ENCODE assay signal across 26 cellular contexts in genomic region chr13:49026851-49027250, GRCh38. TPM values are rescaled to one million over a fixed set of nuclear protein-coding genes. Genes with fewer than 3 reads are reported as not detected.
DNase-seq lines count a peak whose midpoint lies in the region; ATAC-seq and TF ChIP-seq lines count a peak whose summit lies in the region.
"Had no signal": no experiment of that assay in that cellular context is flagged by ENCODE, and none has a peak within 500 bp of the region (broad histone marks: within the 10 kb centered on the region; RNA-seq: fewer than 3 reads in every experiment).

No MANE protein-coding gene starts in this region.

- no peak overlapping the region for H2AFZ ChIP-seq in ACC112 (ENCODE audit: low read length, unreplicated experiment)

- H3K27me3 ChIP-seq in ACC112 (ENCODE audit: insufficient read depth, low read length): no peaks in the 10 kb centered on the region
- H3K27me3 ChIP-seq: BLaER1 had no signal

- peaks cover 26% of the 10 kb centered on the region for H3K4me1 ChIP-seq in ACC112 (ENCODE audit: control insufficient read depth, insufficient read depth, low read length, unreplicated experiment)
- H3K4me1 ChIP-seq: BLaER1, HAP-1 had no signal

- no peak for TF ChIP-seq CTCF in HFFc6 (IDR thresholded peaks at IDR 0.05)
- TF ChIP-seq CTCF in choroid plexus epithelial cell (conservative IDR thresholded peaks at IDR 0.05; ENCODE audit: low read depth, low read length): no peak
- TF ChIP-seq CTCF in GM10266 (IDR thresholded peaks at IDR 0.05; ENCODE audit: control insufficient read depth, insufficient read depth, low read depth, missing control alignments): no peak

- H3K36me3 Mint-ChIP-seq in HFFc6 (ENCODE audit: low read depth): peaks cover 52% of the 10 kb centered on the region

- H3K27ac ChIP-seq in ACC112 (ENCODE audit: low read depth, low read length): peak overlapping the region; percentile 21; the same call in 1 of the 2 replicates
- H3K27ac ChIP-seq: A549, BLaER1, KMS-11 had no signal

- no peak for ATAC-seq in GM18909 (IDR thresholded peaks at IDR 0.05; ENCODE audit: poor library complexity, unreplicated experiment)
- ATAC-seq: A549, GM12878, PC-3 had no signal

- H3K79me2 ChIP-seq in ACC112 (ENCODE audit: control insufficient read depth, insufficient read depth, low read length, unreplicated experiment): peaks cover 11% of the 10 kb centered on the region

- H3K4me3 Mint-ChIP-seq in HFFc6: no peak overlapping the region
- H3K4me3 Mint-ChIP-seq: CD4-positive, alpha-beta T cell had no signal

- peaks cover 41% of the 10 kb centered on the region for H3K4me1 Mint-ChIP-seq in HFFc6 (ENCODE audit: low read depth)

- H3K4me3 ChIP-seq in ACC112 (ENCODE audit: low read depth, low read length) (no peak overlapping the region), choroid plexus epithelial cell (ENCODE audit: low read depth, low read length) (no peak overlapping the region)
- H3K4me3 ChIP-seq: A549, BLaER1, GM12878, HAP-1 had no signal

- H3K27ac Mint-ChIP-seq in HFFc6: peak overlapping the region; percentile 2; the same call in 1 of the 2 replicates
- H3K27ac Mint-ChIP-seq: CD4-positive, alpha-beta T cell had no signal

- no peak for DNase-seq in HFFc6
- DNase-seq in choroid plexus epithelial cell (ENCODE audit: low read depth): peak; percentile 59
- DNase-seq in iris pigment epithelial cell (ENCODE audit: low read depth): peak; percentile 38
- no peak for DNase-seq in 8988T
- DNase-seq in activated CD4-positive, alpha-beta T cell treated with anti-CD3 and anti-CD28 coated beads, Interleukin-2, amount 50 U/mL, for 48 hours: no peak
- no peak for DNase-seq in GM10266 (ENCODE audit: extremely low spot score)
- DNase-seq: CD4-positive, alpha-beta T cell; COR-L47; DMS79; MV-4-11; NCI-H1105 treated with DMSO at 0.1 percent for 48 hours; NCI-H1694 treated with DMSO at 0.1 percent for 48 hours; NCI-H2081 treated with DMSO at 0.1 percent for 48 hours; NCI-H2171 treated with DMSO at 0.1 percent for 48 hours; NCI-H446; NCI-H526 treated with DMSO at 0.1 percent for 48 hours; PC-3; RPMI8226; SHP77 had no signal

- no peaks in the 10 kb centered on the region for H3K27me3 Mint-ChIP-seq in HFFc6 (ENCODE audit: insufficient read depth)
- H3K27me3 Mint-ChIP-seq: CD4-positive, alpha-beta T cell had no signal

- H3K36me3 ChIP-seq in ACC112 (ENCODE audit: insufficient read depth, low read length): peaks cover 25% of the 10 kb centered on the region
- H3K36me3 ChIP-seq: HAP-1 had no signal

- no peaks in the 10 kb centered on the region; the same call in 1 of the 2 replicates for H3K9me3 Mint-ChIP-seq in HFFc6

RNA-seq across cellular contexts. Expression of gene FNDC3A, which starts 51.1 kb away (rescaled TPM):
- 10 to 100 TPM; 60.3 to 73.8 (median 67.9) TPM for total RNA-seq in HFFc6 (2021; fragmentation: NEBNext Ultra II Directional; extraction: Animal tissue kit (Norgen Biotek cat#: 25700))

Comparison
In these comparisons a context has a peak if more than half of its experiments do, and no peak if none do; other contexts are left out.
1. DNase-seq: peak in choroid plexus epithelial cell (single experiment) and iris pigment epithelial cell (single experiment); none in HFFc6 (single experiment), 8988T (single experiment), activated CD4-positive, alpha-beta T cell treated with anti-CD3 and anti-CD28 coated beads, Interleukin-2, amount 50 U/mL, for 48 hours (0 of 2) and GM10266 (single experiment).